Comparison of ENCODE assay signal across 8 cellular contexts in genomic region chr16:81314603-81315270, GRCh38. TPM values are rescaled to one million over a fixed set of nuclear protein-coding genes. Genes with fewer than 3 reads are reported as not detected.
DNase-seq lines count a peak whose midpoint lies in the region; ATAC-seq, FAIRE-seq and TF ChIP-seq lines count a peak whose summit lies in the region.

A gene with protein sequence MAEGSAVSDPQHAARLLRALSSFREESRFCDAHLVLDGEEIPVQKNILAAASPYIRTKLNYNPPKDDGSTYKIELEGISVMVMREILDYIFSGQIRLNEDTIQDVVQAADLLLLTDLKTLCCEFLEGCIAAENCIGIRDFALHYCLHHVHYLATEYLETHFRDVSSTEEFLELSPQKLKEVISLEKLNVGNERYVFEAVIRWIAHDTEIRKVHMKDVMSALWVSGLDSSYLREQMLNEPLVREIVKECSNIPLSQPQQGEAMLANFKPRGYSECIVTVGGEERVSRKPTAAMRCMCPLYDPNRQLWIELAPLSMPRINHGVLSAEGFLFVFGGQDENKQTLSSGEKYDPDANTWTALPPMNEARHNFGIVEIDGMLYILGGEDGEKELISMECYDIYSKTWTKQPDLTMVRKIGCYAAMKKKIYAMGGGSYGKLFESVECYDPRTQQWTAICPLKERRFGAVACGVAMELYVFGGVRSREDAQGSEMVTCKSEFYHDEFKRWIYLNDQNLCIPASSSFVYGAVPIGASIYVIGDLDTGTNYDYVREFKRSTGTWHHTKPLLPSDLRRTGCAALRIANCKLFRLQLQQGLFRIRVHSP (plus strand): TSS chr16:81314962. CDS start chr16:81315114, 152 bp downstream.

- H2AFZ ChIP-seq in keratinocyte (ENCODE audit: control insufficient read depth, low read length): peak within 1 kb of the TSS; percentile 98

- no peaks in the 10 kb centered on the region for H3K36me3 ChIP-seq in keratinocyte (ENCODE audit: control insufficient read depth in 2 of 2, extremely low read depth in 1 of 2, insufficient read depth in 2 of 2, low read length in 2 of 2)

- H4K20me1 ChIP-seq in keratinocyte (ENCODE audit: control insufficient read depth, extremely low read depth, insufficient read depth, low read length): no peaks in the 10 kb centered on the region

- TF ChIP-seq CTCF in keratinocyte (optimal IDR thresholded peaks at IDR 0.05 in 1 of 3, IDR thresholded peaks at IDR 0.05 in 1 of 3, conservative IDR thresholded peaks at IDR 0.05 in 1 of 3; ENCODE audit: extremely low read depth in 1 of 3, insufficient read depth in 2 of 3, low read length in 3 of 3): no peak

- peak within 1 kb of the TSS; percentile 80 for H3K27ac ChIP-seq in keratinocyte (ENCODE audit: control insufficient read depth, insufficient read depth, low read length)

- peak within 1 kb of the TSS; percentile 84 for H3K9ac ChIP-seq in keratinocyte (ENCODE audit: control insufficient read depth, extremely low read depth, insufficient read depth, low read length)

- H3K27me3 ChIP-seq in keratinocyte (ENCODE audit: control insufficient read depth, extremely low read depth, insufficient read depth, low read length): no peaks in the 10 kb centered on the region

- dilution Hi-C loops in keratinocyte (cut with MboI; ENCODE audit: extremely low pct_ligation_motif_present, low sequenced_read_pairs): no loop called here

- peak; percentile 85 for TF ChIP-seq POLR2A in GM19193 (IDR thresholded peaks at IDR 0.05; ENCODE audit: extremely low read depth, insufficient read depth, insufficient read length)

- H3K9me1 ChIP-seq in keratinocyte (ENCODE audit: control insufficient read depth, extremely low read depth, insufficient read depth, low read length): no peaks in the 10 kb centered on the region

- peaks cover 53% of the 10 kb centered on the region for H3K79me2 ChIP-seq in keratinocyte (ENCODE audit: control insufficient read depth, insufficient read depth, low read length)

- no peaks in the 10 kb centered on the region for H3K9me3 ChIP-seq in keratinocyte (ENCODE audit: control insufficient read depth, low read depth, low read length)

- peak; percentile 97 for ATAC-seq in HG03432 (IDR thresholded peaks at IDR 0.05; ENCODE audit: unreplicated experiment)

- H3K4me3 ChIP-seq in keratinocyte (ENCODE audit: control insufficient read depth in 2 of 3, extremely low read depth in 1 of 3, insufficient read depth in 2 of 3, low read depth in 1 of 3, low read length in 3 of 3): peak within 1 kb of the TSS; percentile 78 to 98 (median 98)

- peak; percentile 97 for DNase-seq in Ammon's horn (ENCODE audit: low spot score)
- DNase-seq in NCI-H460 (ENCODE audit: extremely low read depth, low read depth): peak; percentile 87
- DNase-seq in activated CD4-positive, alpha-beta T cell treated with anti-CD3 and anti-CD28 coated beads for 24 hours (ENCODE audit: low read depth in 2 of 2): peak; percentile 89 to 92
- DNase-seq in cerebellum (ENCODE audit: low spot score): peak; percentile 96
- peak; percentile 66 for DNase-seq in keratinocyte (ENCODE audit: low read depth, low spot score)
- DNase-seq in stimulated activated CD4-positive, alpha-beta T cell treated with anti-CD3 and anti-CD28 coated beads, Interleukin-12 subunit alpha, Interleukin-12 subunit beta, amount 100 ng/mL, for 48 hours (ENCODE audit: low read depth in 2 of 3, low spot score in 1 of 3): peak; percentile 88 to 93 (median 92)

- peak within 1 kb of the TSS; percentile 97 for H3K4me2 ChIP-seq in keratinocyte (ENCODE audit: control insufficient read depth, extremely low read depth, insufficient read depth, low read depth, low read length)

- H3K4me1 ChIP-seq in keratinocyte (ENCODE audit: control insufficient read depth, extremely low read depth, insufficient read depth, low read length): peaks cover 23% of the 10 kb centered on the region

- no peak for FAIRE-seq in keratinocyte (lab: Jason Lieb, UNC)

RNA-seq across cellular contexts. Expression of the gene that starts here (rescaled TPM):
- total RNA-seq in NCI-H460 (2014; rRNA removed; shearing (Covaris generic)): 7.0 and 7.5 TPM in 2 replicates
- 2.3 and 2.7 TPM in 2 replicates for polyA plus RNA-seq in NCI-H460 (2014; cell fraction: nucleus; rRNA removed)
- 31.6 TPM for total RNA-seq in cerebellum
- polyA plus RNA-seq in keratinocyte: 5.3 to 6.5 TPM (median 5.8 TPM) in 3 replicates
- 14.7 TPM for polyA plus RNA-seq in keratinocyte (2011; ENCODE audit: low read depth)
- 3.8 and 4.4 TPM in 2 replicates for polyA plus RNA-seq in keratinocyte (2011; cell fraction: cytosol; rRNA removed)
- 11.0 and 12.7 TPM in 2 replicates for polyA plus RNA-seq in keratinocyte (2011; cell fraction: nucleus; rRNA removed)
- 3.2 and 11.1 TPM in 2 replicates for polyA plus RNA-seq in keratinocyte (2012; ENCODE audit: low replicate concordance)
- polyA minus RNA-seq in keratinocyte: 11.7 to 25.4 TPM (median 18.6 TPM) in 3 replicates
- polyA minus RNA-seq in keratinocyte (2011; cell fraction: cytosol; rRNA and poly(A)+ RNA removed): 14.0 TPM
- polyA minus RNA-seq in keratinocyte (2011; cell fraction: nucleus; rRNA and poly(A)+ RNA removed): 23.0 and 42.6 TPM in 2 replicates

Comparison
In these comparisons a context has a peak if more than half of its experiments do, and no peak if none do; other contexts are left out.
1. Peak in every context shown above with its lines: DNase-seq, ATAC-seq, H3K4me3 ChIP-seq and H3K27ac ChIP-seq.